ENCODE assay signal across 21 cellular contexts in genomic region chr12:99393763-99394162, GRCh38.
A peak's percentile ranks its signal among the peaks of the same experiment; 100 is the strongest.
DNase-seq lines count a peak whose midpoint lies in the region; ATAC-seq and TF ChIP-seq lines count a peak whose summit lies in the region.
"Had no signal": no experiment of that assay in that cellular context is flagged by ENCODE, and none has a peak within 500 bp of the region (broad histone marks: within the 10 kb centered on the region; RNA-seq: fewer than 3 reads in every experiment).

No MANE protein-coding gene starts in this region.

- intact Hi-C loops in breast epithelium (cut with DNase I; ENCODE audit: low total_unique reads), result no loop called here

- H3K27me3 ChIP-seq in breast epithelium, result no peaks in the 10 kb centered on the region
- H3K27me3 ChIP-seq: thyroid gland had no signal

- H3K4me3 ChIP-seq in breast epithelium, result no peak overlapping the region
- H3K4me3 ChIP-seq: GM23248, lung, thyroid gland had no signal

- DNase-seq in NAMALWA (ENCODE audit: low spot score) (peak; percentile 86), breast epithelium (ENCODE audit: low spot score in 2 of 2) (no peak), kidney glomerular epithelial cell (lab: John Stamatoyannopoulos, UW) (no peak), endothelial cell (ENCODE audit: low spot score) (no peak), NCI-H524 (lab: John Stamatoyannopoulos, UW) (no peak)
- DNase-seq: activated CD4-positive, alpha-beta T cell treated with anti-CD3 and anti-CD28 coated beads for 4 hours; caudate nucleus; DMS79 treated with DMSO at 0.1 percent for 48 hours; endodermal cell; foreskin fibroblast; GM23248; IMR-90; NCI-H1105 treated with DMSO at 0.1 percent for 48 hours; NCI-H524 treated with DMSO at 0.1 percent for 48 hours; retina; thyroid gland had no signal

- H3K4me1 ChIP-seq in breast epithelium, result no peaks in the 10 kb centered on the region
- H3K4me1 ChIP-seq: thyroid gland had no signal

- no peaks in the 10 kb centered on the region for H3K9me3 Mint-ChIP-seq in endothelial cell (ENCODE audit: unreplicated experiment)
- H3K9me3 Mint-ChIP-seq: endodermal cell, nephron had no signal

- H3K27ac ChIP-seq in breast epithelium, result no peak overlapping the region
- H3K27ac ChIP-seq: GM23248, thyroid gland had no signal

- no peak overlapping the region for H3K27ac Mint-ChIP-seq in endothelial cell (ENCODE audit: unreplicated experiment)
- H3K27ac Mint-ChIP-seq: endodermal cell, nephron had no signal

- H3K9me3 ChIP-seq in breast epithelium, result no peaks in the 10 kb centered on the region
- H3K9me3 ChIP-seq: thyroid gland had no signal

- H3K27me3 Mint-ChIP-seq in endothelial cell (ENCODE audit: unreplicated experiment), result no peaks in the 10 kb centered on the region

- no peaks in the 10 kb centered on the region for H3K36me3 Mint-ChIP-seq in endothelial cell (ENCODE audit: low read depth, unreplicated experiment)

- TF ChIP-seq CTCF in breast epithelium (IDR thresholded peaks at IDR 0.05), result no peak
- TF ChIP-seq CTCF in endothelial cell (IDR thresholded peaks at IDR 0.05; ENCODE audit: unreplicated experiment), result no peak

- peak; percentile 93 for ATAC-seq in GM18861 (IDR thresholded peaks at IDR 0.05; ENCODE audit: unreplicated experiment)
- peak; percentile 86 for ATAC-seq in GM21423 (IDR thresholded peaks at IDR 0.05; ENCODE audit: unreplicated experiment)
- peak; percentile 72 for ATAC-seq in HG03064 (IDR thresholded peaks at IDR 0.05; ENCODE audit: low read depth, unreplicated experiment)

- H3K4me1 Mint-ChIP-seq in endothelial cell (ENCODE audit: unreplicated experiment), result no peaks in the 10 kb centered on the region
- H3K4me1 Mint-ChIP-seq: endodermal cell, nephron had no signal

- no peaks in the 10 kb centered on the region for H3K36me3 ChIP-seq in breast epithelium
- H3K36me3 ChIP-seq: thyroid gland had no signal

- TF ChIP-seq POLR2A in breast epithelium (IDR thresholded peaks at IDR 0.05), result no peak

- H3K4me3 Mint-ChIP-seq in endothelial cell (ENCODE audit: unreplicated experiment), result no peak overlapping the region
- H3K4me3 Mint-ChIP-seq: endodermal cell, nephron had no signal
